ENCODE assay signal across 10 cellular contexts in genomic region chr13:89925107-89925506, GRCh38.
DNase-seq lines count a peak whose midpoint lies in the region; ATAC-seq and TF ChIP-seq lines count a peak whose summit lies in the region.
"Had no signal": no experiment of that assay in that cellular context is flagged by ENCODE, and none has a peak within 500 bp of the region (broad histone marks: within the 10 kb centered on the region; RNA-seq: fewer than 3 reads in every experiment).

No MANE protein-coding gene starts in this region.

- no peaks in the 10 kb centered on the region for H3K9me3 ChIP-seq in neural cell (ENCODE audit: low read length)

- TF ChIP-seq EP300 in neural cell (conservative IDR thresholded peaks at IDR 0.05; ENCODE audit: poor library complexity, severe bottlenecking), result no peak

- peak; percentile 62 for TF ChIP-seq RAD21 in neural cell (conservative IDR thresholded peaks at IDR 0.05)

- no peak overlapping the region for H3K4me3 ChIP-seq in neural cell (ENCODE audit: low read length)
- H3K4me3 ChIP-seq: lung had no signal

- no peak overlapping the region for H2AFZ ChIP-seq in neural cell (ENCODE audit: low read depth, low read length)

- ATAC-seq in HG02571 (IDR thresholded peaks at IDR 0.05; ENCODE audit: unreplicated experiment), result no peak

- no peak overlapping the region for H3K27ac ChIP-seq in neural cell (ENCODE audit: low read length)

- H3K79me2 ChIP-seq in neural cell (replicated peaks; ENCODE audit: insufficient read depth, low read length), result no peaks in the 10 kb centered on the region

- H3K4me2 ChIP-seq in neural cell (ENCODE audit: low read length), result no peak overlapping the region

- no peaks in the 10 kb centered on the region for H3F3A ChIP-seq in neural cell (ENCODE audit: insufficient read depth, low read length, poor library complexity, severe bottlenecking)

- peaks cover 3% of the 10 kb centered on the region for H3K27me3 ChIP-seq in neural cell (ENCODE audit: insufficient read depth, low read depth, low read length)

- H3K9ac ChIP-seq in neural cell (ENCODE audit: low read length), result no peak overlapping the region

- intact Hi-C loops in posterior vena cava (cut with DNase I), result no loop called here

- DNase-seq in DMS 273 (lab: John Stamatoyannopoulos, UW; ENCODE audit: unreplicated experiment) (peak; percentile 19), DMS 273 treated with DMSO at 0.1 percent for 48 hours (lab: John Stamatoyannopoulos, UW) (no peak), NCI-H1417 treated with DMSO at 0.1 percent for 48 hours (lab: John Stamatoyannopoulos, UW) (peak; percentile 28), cerebellar cortex (ENCODE audit: low spot score) (peak; percentile 39), posterior vena cava (ENCODE audit: low spot score) (no peak), germinal center (ENCODE audit: low spot score) (no peak)
- DNase-seq: activated CD4-positive, alpha-beta memory T cell treated with anti-CD3 and anti-CD28 coated beads for 36 hours had no signal

- H3K36me3 ChIP-seq in neural cell (ENCODE audit: insufficient read depth, low read length), result no peaks in the 10 kb centered on the region

- peak; percentile 51 for TF ChIP-seq CTCF in neural cell (IDR thresholded peaks at IDR 0.05; ENCODE audit: poor library complexity, severe bottlenecking)

- no peaks in the 10 kb centered on the region for H4K20me1 ChIP-seq in neural cell (ENCODE audit: insufficient read depth)

- H3K9me2 ChIP-seq in neural cell (ENCODE audit: insufficient read depth, low read length), result no peaks in the 10 kb centered on the region

TF ChIP-seq in neural cell, 6 proteins besides CTCF, POLR2A, EP300 and RAD21:
- TF ChIP-seq TAF1 (IDR thresholded peaks at IDR 0.05; ENCODE audit: low read depth) (no peak), MXI1 (conservative IDR thresholded peaks at IDR 0.05; ENCODE audit: poor library complexity, severe bottlenecking) (no peak), EZH2 (IDR thresholded peaks at IDR 0.05; ENCODE audit: borderline replicate concordance, insufficient read depth, low read length, poor library complexity, severe bottlenecking) (no peak), SMC3 (conservative IDR thresholded peaks at IDR 0.05; ENCODE audit: poor library complexity) (peak; percentile 38)
- TF ChIP-seq, protein P1, sequence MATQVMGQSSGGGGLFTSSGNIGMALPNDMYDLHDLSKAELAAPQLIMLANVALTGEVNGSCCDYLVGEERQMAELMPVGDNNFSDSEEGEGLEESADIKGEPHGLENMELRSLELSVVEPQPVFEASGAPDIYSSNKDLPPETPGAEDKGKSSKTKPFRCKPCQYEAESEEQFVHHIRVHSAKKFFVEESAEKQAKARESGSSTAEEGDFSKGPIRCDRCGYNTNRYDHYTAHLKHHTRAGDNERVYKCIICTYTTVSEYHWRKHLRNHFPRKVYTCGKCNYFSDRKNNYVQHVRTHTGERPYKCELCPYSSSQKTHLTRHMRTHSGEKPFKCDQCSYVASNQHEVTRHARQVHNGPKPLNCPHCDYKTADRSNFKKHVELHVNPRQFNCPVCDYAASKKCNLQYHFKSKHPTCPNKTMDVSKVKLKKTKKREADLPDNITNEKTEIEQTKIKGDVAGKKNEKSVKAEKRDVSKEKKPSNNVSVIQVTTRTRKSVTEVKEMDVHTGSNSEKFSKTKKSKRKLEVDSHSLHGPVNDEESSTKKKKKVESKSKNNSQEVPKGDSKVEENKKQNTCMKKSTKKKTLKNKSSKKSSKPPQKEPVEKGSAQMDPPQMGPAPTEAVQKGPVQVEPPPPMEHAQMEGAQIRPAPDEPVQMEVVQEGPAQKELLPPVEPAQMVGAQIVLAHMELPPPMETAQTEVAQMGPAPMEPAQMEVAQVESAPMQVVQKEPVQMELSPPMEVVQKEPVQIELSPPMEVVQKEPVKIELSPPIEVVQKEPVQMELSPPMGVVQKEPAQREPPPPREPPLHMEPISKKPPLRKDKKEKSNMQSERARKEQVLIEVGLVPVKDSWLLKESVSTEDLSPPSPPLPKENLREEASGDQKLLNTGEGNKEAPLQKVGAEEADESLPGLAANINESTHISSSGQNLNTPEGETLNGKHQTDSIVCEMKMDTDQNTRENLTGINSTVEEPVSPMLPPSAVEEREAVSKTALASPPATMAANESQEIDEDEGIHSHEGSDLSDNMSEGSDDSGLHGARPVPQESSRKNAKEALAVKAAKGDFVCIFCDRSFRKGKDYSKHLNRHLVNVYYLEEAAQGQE (IDR thresholded peaks at IDR 0.05; ENCODE audit: borderline replicate concordance), result no peak

Comparison
In these comparisons a context has a peak if more than half of its experiments do, and no peak if none do; other contexts are left out.
1. DNase-seq: peak in DMS 273 (single experiment), NCI-H1417 treated with DMSO at 0.1 percent for 48 hours (single experiment) and cerebellar cortex (single experiment); none in DMS 273 treated with DMSO at 0.1 percent for 48 hours (single experiment), posterior vena cava (single experiment) and germinal center (single experiment).